10 cellular contexts compared by ENCODE assay signal in genomic region chr6:41578714-41579610, GRCh38. TPM values are rescaled to one million over a fixed set of nuclear protein-coding genes. Genes with fewer than 3 reads are reported as not detected.
DNase-seq lines count a peak whose midpoint lies in the region; ATAC-seq, FAIRE-seq and TF ChIP-seq lines count a peak whose summit lies in the region.
"Had no signal": no experiment of that assay in that cellular context is flagged by ENCODE, and none has a peak within 500 bp of the region (broad histone marks: within the 10 kb centered on the region; RNA-seq: fewer than 3 reads in every experiment).

No MANE protein-coding gene starts in this region.

- H3T11ph ChIP-seq in H9 (ENCODE audit: low read length) = no peak overlapping the region

- BruUV-seq in PC-3 (replicated peaks; lab: Mats Ljungman, UMichigan) = no TSS peak

- intact Hi-C loops in PC-3 (cut with micrococcal nuclease) = no loop called here
- intact Hi-C loops in esophagus squamous epithelium (cut with DNase I) = no loop called here

- H2BK12ac ChIP-seq in H9 (ENCODE audit: insufficient read length, low read depth, low read length) = no peak overlapping the region

- no peak for TF ChIP-seq POLR2A in esophagus squamous epithelium (IDR thresholded peaks at IDR 0.05)

- H3K27ac Mint-ChIP-seq in H9 = peak overlapping the region; percentile 93 to 99 (median 97)
- H3K27ac Mint-ChIP-seq: activated CD4-positive, alpha-beta T cell treated with anti-CD3 and anti-CD28 coated beads for 36 hours had no signal

- peak overlapping the region; percentile 32 for H3K18ac ChIP-seq in H9 (ENCODE audit: insufficient read length, low read depth, low read length)

- WGBS in H9 (ENCODE audit: extremely low coverage, insufficient read length, low lambda C conversion rate) = no CpG with 5 or more reads among the region's 7 CpGs
- WGBS in esophagus squamous epithelium, 2 donors = 30 to 38% methylated on average over 6 of the region's 7 CpGs
- WGBS in small intestine, 3 donors = 22 to 41% (median 27%) methylated on average over 7 of the region's 7 CpGs

- H3K9ac ChIP-seq in H9 (ENCODE audit: extremely low read depth, insufficient read length, low read length) (no peak overlapping the region), PC-3 (ENCODE audit: low read length) (no peak overlapping the region)

- no peak overlapping the region for H3K56ac ChIP-seq in H9 (ENCODE audit: insufficient read length, low read depth, low read length)

- H2BK20ac ChIP-seq in H9 (ENCODE audit: low read depth, low read length, poor library complexity, severe bottlenecking) = no peak overlapping the region

- no peak overlapping the region for H4K91ac ChIP-seq in H9 (ENCODE audit: insufficient read length, low read depth, low read length)

- no peak for FAIRE-seq in small intestine (lab: Jason Lieb, UNC)

- no peak for TF ChIP-seq CTCF in H9 (conservative IDR thresholded peaks at IDR 0.05)
- no peak for TF ChIP-seq CTCF in PC-3 (conservative IDR thresholded peaks at IDR 0.05; ENCODE audit: low read depth, low read length)
- no peak for TF ChIP-seq CTCF in esophagus squamous epithelium (IDR thresholded peaks at IDR 0.05)

- H3K27me3 ChIP-seq in H9 (ENCODE audit: insufficient read depth, low read length) (no peaks in the 10 kb centered on the region), PC-3 (ENCODE audit: low read length) (no peaks in the 10 kb centered on the region), esophagus squamous epithelium (no peaks in the 10 kb centered on the region), small intestine (ENCODE audit: control insufficient read depth in 2 of 2, insufficient read depth in 2 of 2, low read length in 2 of 2) (no peaks in the 10 kb centered on the region)
- H3K27me3 ChIP-seq: ascending aorta had no signal

- H3K27me3 Mint-ChIP-seq in H9 (ENCODE audit: low read depth) = peaks cover 5% of the 10 kb centered on the region
- H3K27me3 Mint-ChIP-seq: activated CD4-positive, alpha-beta T cell treated with anti-CD3 and anti-CD28 coated beads for 36 hours; natural killer cell treated with Interleukin-12 subunit alpha and Interleukin-12 subunit beta and Interleukin-15 and Interleukin-18, amount 100 ng/mL, for 72 hours had no signal

- peak; percentile 2; the same call in 1 of the 2 replicates for ATAC-seq in PC-3
- ATAC-seq: activated CD4-positive, alpha-beta T cell treated with anti-CD3 and anti-CD28 coated beads for 36 hours; natural killer cell treated with Interleukin-12 subunit alpha and Interleukin-12 subunit beta and Interleukin-15 and Interleukin-18, amount 100 ng/mL, for 72 hours had no signal

- H2AFZ ChIP-seq in H9 (ENCODE audit: low read length) (no peak overlapping the region), PC-3 (ENCODE audit: low read length) (no peak overlapping the region)

- H3K4me3 ChIP-seq in PC-3 (ENCODE audit: low read length) = peak overlapping the region; percentile 37
- H3K4me3 ChIP-seq in esophagus squamous epithelium = no peak overlapping the region
- H3K4me3 ChIP-seq in small intestine (ENCODE audit: low read depth in 1 of 2, low read length in 2 of 2) = no peak overlapping the region
- H3K4me3 ChIP-seq: ascending aorta had no signal

- no peak overlapping the region for H2AK5ac ChIP-seq in H9 (ENCODE audit: insufficient read length, low read length)

- H3K23me2 ChIP-seq in H9 (ENCODE audit: insufficient read length, low read depth, low read length, poor library complexity, severe bottlenecking) = no peaks in the 10 kb centered on the region

- H3F3A ChIP-seq in PC-3 (ENCODE audit: low read length, unreplicated experiment) = peaks cover 5% of the 10 kb centered on the region

- H3K4me1 ChIP-seq in H9 (ENCODE audit: insufficient read depth, low read length) (peaks cover 27% of the 10 kb centered on the region; the same call in 1 of the 2 replicates), PC-3 (ENCODE audit: insufficient read depth, low read length) (peaks cover 44% of the 10 kb centered on the region), esophagus squamous epithelium (peaks cover 41 to 85% (median 54%) of the 10 kb centered on the region in 3 donors), small intestine (ENCODE audit: control insufficient read depth in 2 of 2, insufficient read depth in 1 of 2, low read depth in 1 of 2, low read length in 1 of 2) (peaks cover 10 to 16% of the 10 kb centered on the region in 2 donors)

- H3K36me3 ChIP-seq in PC-3 (ENCODE audit: low read depth, low read length) = no peaks in the 10 kb centered on the region
- H3K36me3 ChIP-seq in esophagus squamous epithelium = peaks cover 0 to 6% (median 0%) of the 10 kb centered on the region in 3 donors
- H3K36me3 ChIP-seq in small intestine (ENCODE audit: control insufficient read depth in 2 of 2, insufficient read depth in 2 of 2, low read length in 2 of 2) = no peaks in the 10 kb centered on the region
- H3K36me3 ChIP-seq: ascending aorta had no signal

- H3K79me1 ChIP-seq in H9 (ENCODE audit: insufficient read depth, low read depth, low read length, poor library complexity, severe bottlenecking) = no peaks in the 10 kb centered on the region

- H3K4me1 Mint-ChIP-seq in H9 = peaks cover 68 to 85% of the 10 kb centered on the region in 2 experiments
- H3K4me1 Mint-ChIP-seq: activated CD4-positive, alpha-beta T cell treated with anti-CD3 and anti-CD28 coated beads for 36 hours had no signal

- peaks cover 0 to 11% (median 6%) of the 10 kb centered on the region in 3 experiments; a peak in 5 of 7 replicates for H3K36me3 Mint-ChIP-seq in H9 (ENCODE audit: insufficient read depth in 1 of 3, low read depth in 3 of 3)
- H3K36me3 Mint-ChIP-seq: natural killer cell treated with Interleukin-12 subunit alpha and Interleukin-12 subunit beta and Interleukin-15 and Interleukin-18, amount 100 ng/mL, for 72 hours had no signal

- no peak overlapping the region for H3K4ac ChIP-seq in H9 (ENCODE audit: low read depth, low read length)

- H4K8ac ChIP-seq in H9 (replicated peaks; ENCODE audit: insufficient read length, low read depth, low read length) = no peak overlapping the region

- peak overlapping the region; percentile 54 for H3K4me2 ChIP-seq in H9 (ENCODE audit: insufficient read depth, insufficient read length, low read length)
- peak overlapping the region; percentile 76 for H3K4me2 ChIP-seq in PC-3 (ENCODE audit: low read length)

- H3K9me2 ChIP-seq in PC-3 (replicated peaks; ENCODE audit: low read length) = no peaks in the 10 kb centered on the region

- no peak overlapping the region for H2BK120ac ChIP-seq in H9 (ENCODE audit: low read depth, low read length, poor library complexity, severe bottlenecking)

- H3K27ac ChIP-seq in H9 (ENCODE audit: insufficient read length, low read depth, low read length) (no peak overlapping the region), PC-3 (ENCODE audit: low read length) (peak overlapping the region; percentile 86), esophagus squamous epithelium (peak overlapping the region; percentile 47 to 80 (median 64)), small intestine (ENCODE audit: low read depth in 1 of 2, low read length in 1 of 2) (peak overlapping the region; percentile 17 to 23)

- H4K20me1 ChIP-seq in H9 (ENCODE audit: control insufficient read depth, insufficient read depth, insufficient read length) = no peaks in the 10 kb centered on the region
- no peaks in the 10 kb centered on the region for H4K20me1 ChIP-seq in PC-3 (ENCODE audit: low read length)

- H3K23ac ChIP-seq in H9 (ENCODE audit: insufficient read length, low read depth, low read length) = no peak overlapping the region

- CTCF ChIA-PET in PC-3 (lab: Charles Lee) = no interaction called here

- H3K9me3 ChIP-seq in H9 (ENCODE audit: control insufficient read depth, low read depth, low read length) (no peaks in the 10 kb centered on the region), PC-3 (ENCODE audit: low read length) (no peaks in the 10 kb centered on the region), esophagus squamous epithelium (no peaks in the 10 kb centered on the region), small intestine (ENCODE audit: control insufficient read depth, low read depth) (no peaks in the 10 kb centered on the region)
- H3K9me3 ChIP-seq: ascending aorta had no signal

- DNase-seq in H9 = peak; percentile 62
- DNase-seq in PC-3 = peak; percentile 44
- no peak for DNase-seq in esophagus squamous epithelium (lab: John Stamatoyannopoulos, UW)
- DNase-seq in small intestine = peak; percentile 75
- DNase-seq in H4 (ENCODE audit: low spot score) = no peak
- no peak for DNase-seq in DMS79 (lab: John Stamatoyannopoulos, UW)
- DNase-seq in NCI-H526 (lab: John Stamatoyannopoulos, UW) = no peak
- DNase-seq: activated CD4-positive, alpha-beta T cell treated with anti-CD3 and anti-CD28 coated beads for 36 hours had no signal

- H2BK5ac ChIP-seq in H9 (ENCODE audit: insufficient read length, low read length) = no peak overlapping the region

- no peak overlapping the region for H4K5ac ChIP-seq in H9 (ENCODE audit: insufficient read length, low read depth, low read length)

- no peak overlapping the region for H2BK15ac ChIP-seq in H9 (ENCODE audit: low read depth, low read length)

- H3K4me3 Mint-ChIP-seq in H9 = peak overlapping the region; percentile 38 to 71
- H3K4me3 Mint-ChIP-seq: activated CD4-positive, alpha-beta T cell treated with anti-CD3 and anti-CD28 coated beads for 36 hours; natural killer cell treated with Interleukin-12 subunit alpha and Interleukin-12 subunit beta and Interleukin-15 and Interleukin-18, amount 100 ng/mL, for 72 hours had no signal

- H3K9me3 Mint-ChIP-seq in H9 = no peaks in the 10 kb centered on the region; a peak in 1 of 5 replicates
- H3K9me3 Mint-ChIP-seq: natural killer cell treated with Interleukin-12 subunit alpha and Interleukin-12 subunit beta and Interleukin-15 and Interleukin-18, amount 100 ng/mL, for 72 hours had no signal

- no peak overlapping the region; the same call in 1 of the 2 replicates for H3K14ac ChIP-seq in H9 (ENCODE audit: insufficient read depth, low read length)

- no peaks in the 10 kb centered on the region for H3K79me2 ChIP-seq in H9 (ENCODE audit: insufficient read depth, low read length)
- H3K79me2 ChIP-seq in PC-3 (ENCODE audit: low read length) = no peaks in the 10 kb centered on the region

- POLR2A ChIA-PET in PC-3 (lab: Charles Lee; ENCODE audit: unreplicated experiment) = no interaction called here

RNA-seq across cellular contexts. Expression of gene FOXP4, which starts 32.8 kb away (rescaled TPM):
- 18.2 and 19.0 TPM in 2 replicates for total RNA-seq in H9 (2021)
- 6.7 and 15.5 TPM in 2 replicates for total RNA-seq in PC-3 (2014; rRNA removed)
- total RNA-seq in esophagus squamous epithelium = 10 to 100 TPM in 1 of 4 donors, 1 to 10 TPM in 3; 2.2 to 10.3 (median 6.8) TPM
- 10 to 100 TPM; 13.8 to 18.5 (median 14.3) TPM for polyA plus RNA-seq in small intestine
- total RNA-seq in H4 (2014; rRNA removed; shearing (Covaris generic)) = 2.7 and 3.1 TPM in 2 replicates

RNA-seq across cellular contexts. Expression of gene MDFI, which starts 59.3 kb away (rescaled TPM):
- 40.9 and 45.0 TPM in 2 replicates for total RNA-seq in H9 (2021)
- 96.4 and 113 TPM in 2 replicates for total RNA-seq in PC-3 (2014; rRNA removed)
- total RNA-seq in esophagus squamous epithelium = 100 to 1,000 TPM in 1 of 4 donors, 10 to 100 TPM in 3; 50.5 to 105 (median 81.8) TPM
- 1 to 10 TPM in 1 of 3 donors, under 1 TPM in 2; 0.81 to 7.1 (median 0.89) TPM for polyA plus RNA-seq in small intestine
- total RNA-seq in H4 (2014; rRNA removed; shearing (Covaris generic)) = 0.72 TPM in 1 of 2 replicates, not detected in the other
- total RNA-seq: activated CD4-positive, alpha-beta T cell treated with anti-CD3 and anti-CD28 coated beads for 36 hours; natural killer cell treated with Interleukin-12 subunit alpha and Interleukin-12 subunit beta and Interleukin-15 and Interleukin-18, amount 100 ng/mL, for 72 hours had no signal

Comparison
In these comparisons a context has a peak if more than half of its experiments do, and no peak if none do; other contexts are left out.
1. DNase-seq: peak in H9 (single experiment), PC-3 (single experiment) and small intestine (single experiment); none in esophagus squamous epithelium (single experiment), H4 (single experiment), DMS79 (single experiment) and NCI-H526 (0 of 2).
2. RNA of gene MDFI, which starts 59.3 kb away (total RNA-seq): 96.4 to 113 TPM in PC-3, 50.5 to 105 TPM in esophagus squamous epithelium and 40.9 to 45.0 TPM in H9; 0.72 TPM in H4; every median in the first group is over 10 times any median in the second.